In genomic region chr9:131609116-131609830, GRCh38 we compare ENCODE assay signal across 8 cellular contexts.
A peak's percentile ranks its signal among the peaks of the same experiment; 100 is the strongest.
DNase-seq lines count a peak whose midpoint lies in the region; ATAC-seq and TF ChIP-seq lines count a peak whose summit lies in the region.

No MANE protein-coding gene starts in this region.

- peak overlapping the region; percentile 83 for H3K4me2 ChIP-seq in skeletal muscle satellite cell (ENCODE audit: low read length)

- H3K9ac ChIP-seq in skeletal muscle satellite cell (ENCODE audit: low read depth, low read length): peak overlapping the region; percentile 60

- H3K9me3 ChIP-seq in skeletal muscle satellite cell (replicated peaks; ENCODE audit: low read length): no peaks in the 10 kb centered on the region

- intact Hi-C loops in left cardiac atrium (cut with DNase I): loop anchor here in 1 of 2 donors (5.0 kb wide), 1 partner anchor 128 kb away; no protein-coding TSS in a partner anchor

- DNase-seq in H4 (ENCODE audit: low spot score): peak; percentile 60
- peak; percentile 80 for DNase-seq in astrocyte of the cerebellum (ENCODE audit: low read depth)
- DNase-seq in left cardiac atrium: peak; percentile 70
- no peak for DNase-seq in activated effector memory CD4-positive, alpha-beta T cell treated with Interleukin-2 at 50 U/mL for 16 hours
- no peak for DNase-seq in activated T-cell treated with anti-CD3 and anti-CD28 coated beads, Interleukin-2, amount 50 U/mL, for 48 hours
- DNase-seq in SW 1271 (lab: John Stamatoyannopoulos, UW): no peak

- in situ Hi-C loops in astrocyte of the cerebellum (cut with HindIII; ENCODE audit: low sequenced_read_pairs): no loop called here

- no peaks in the 10 kb centered on the region for H3K27me3 ChIP-seq in skeletal muscle satellite cell (ENCODE audit: control insufficient read depth, insufficient read depth, low read length)

- peaks cover 35% of the 10 kb centered on the region for H3K4me1 ChIP-seq in skeletal muscle satellite cell (ENCODE audit: control insufficient read depth, insufficient read depth, low read length)

- H3K4me3 ChIP-seq in astrocyte of the cerebellum (ENCODE audit: low read depth, low read length) (no peak overlapping the region), skeletal muscle satellite cell (ENCODE audit: low read length) (peak overlapping the region; percentile 2)

- H3K36me3 ChIP-seq in skeletal muscle satellite cell (ENCODE audit: insufficient read depth, low read length): peaks cover 4% of the 10 kb centered on the region

- no peak for TF ChIP-seq CTCF in astrocyte of the cerebellum (IDR thresholded peaks at IDR 0.05; ENCODE audit: low read depth, low read length, missing control alignments)

- ATAC-seq in left cardiac atrium (peak; percentile 39 to 50), GM19463 (IDR thresholded peaks at IDR 0.05; ENCODE audit: unreplicated experiment) (no peak)

Comparison
In these comparisons a context has a peak if more than half of its experiments do, and no peak if none do; other contexts are left out.
1. DNase-seq: peak in H4 (single experiment), astrocyte of the cerebellum (single experiment) and left cardiac atrium (single experiment); none in activated effector memory CD4-positive, alpha-beta T cell treated with Interleukin-2 at 50 U/mL for 16 hours (single experiment), activated T-cell treated with anti-CD3 and anti-CD28 coated beads, Interleukin-2, amount 50 U/mL, for 48 hours (0 of 2) and SW 1271 (0 of 2).